8 cellular contexts compared by ENCODE assay signal in genomic region chr3:40452876-40453730, GRCh38. TPM values are rescaled to one million over a fixed set of nuclear protein-coding genes. Genes with fewer than 3 reads are reported as not detected.
DNase-seq lines count a peak whose midpoint lies in the region; ATAC-seq and TF ChIP-seq lines count a peak whose summit lies in the region.

No MANE protein-coding gene starts in this region.

- peak; percentile 92 for DNase-seq in NCI-H146 treated with DMSO at 0.1 percent for 48 hours (lab: John Stamatoyannopoulos, UW; ENCODE audit: unreplicated experiment)
- DNase-seq in T-helper 1 cell, result peak; percentile 93 to 99 (median 94)
- DNase-seq in amygdala (lab: John Stamatoyannopoulos, UW), result peak; percentile 68 to 99 (median 94)
- DNase-seq in left cardiac atrium, result peak; percentile 99
- peak; percentile 94 to 100 (median 98) for DNase-seq in posterior cingulate gyrus
- peak; percentile 89 to 100 for DNase-seq in upper lobe of left lung

- no peak for TF ChIP-seq CTCF in upper lobe of left lung (IDR thresholded peaks at IDR 0.05)

- WGBS in upper lobe of left lung, 2 donors, result 0 to 1% methylated on average over 25 to 41 of the region's 41 CpGs

- H3K4me1 ChIP-seq in upper lobe of left lung, result peaks cover 15 to 29% (median 24%) of the 10 kb centered on the region in 4 donors

- H3K27me3 ChIP-seq in upper lobe of left lung, result no peaks in the 10 kb centered on the region

- H3K4me3 ChIP-seq in upper lobe of left lung, result peak overlapping the region; percentile 57 to 70 (median 62)

- peaks cover 0 to 5% (median 0%) of the 10 kb centered on the region in 4 donors for H3K36me3 ChIP-seq in upper lobe of left lung

- no peaks in the 10 kb centered on the region for H3K9me3 ChIP-seq in upper lobe of left lung

- peak in 1 of 4 donors; percentile 44 for TF ChIP-seq EP300 in upper lobe of left lung (IDR thresholded peaks at IDR 0.05)

- peak overlapping the region; percentile 84 to 94 (median 93) for H3K27ac ChIP-seq in upper lobe of left lung

- TF ChIP-seq POLR2A in GM15510 (IDR thresholded peaks at IDR 0.05; ENCODE audit: borderline replicate concordance, extremely low read depth, insufficient read length), result peak; percentile 70
- TF ChIP-seq POLR2A in upper lobe of left lung (IDR thresholded peaks at IDR 0.05), result peak in 2 of 4 donors; percentile 37 to 78

- intact Hi-C loops in left cardiac atrium (cut with DNase I) (loop anchor here in 1 of 2 donors (10.0 kb wide), 2 partner anchors 128 to 258 kb away; no protein-coding TSS in a partner anchor), posterior cingulate gyrus (cut with DNase I) (loop anchor here (5.0 kb wide), 1 partner anchor 146 kb away; the partner anchor contains the start of gene EIF1B)

- ATAC-seq in HG02884 (IDR thresholded peaks at IDR 0.05; ENCODE audit: unreplicated experiment), result peak; percentile 92
- peak; percentile 96 to 97 for ATAC-seq in left cardiac atrium
- peak; percentile 97 to 99 for ATAC-seq in upper lobe of left lung (ENCODE audit: low FRiP score in 2 of 2)

RNA-seq across cellular contexts. Expression of gene RPL14, which starts 4.0 kb away (rescaled TPM):
- total RNA-seq in left cardiac atrium, result 1,000 to 10,000 TPM; 1,044 to 1,097 TPM
- total RNA-seq in upper lobe of left lung, result 1,000 to 10,000 TPM in 2 of 6 donors, 100 to 1,000 TPM in 4; 173 to 1,676 (median 348) TPM

RNA-seq across cellular contexts. Expression of gene ZNF619, which starts 23.8 kb away (rescaled TPM):
- total RNA-seq in left cardiac atrium (1 to 10 TPM; 3.8 to 4.2 TPM), upper lobe of left lung (10 to 100 TPM in 1 of 6 donors, 1 to 10 TPM in 5; 4.4 to 10.5 (median 5.9) TPM)

RNA-seq across cellular contexts. Expression of gene ZNF620, which starts 52.7 kb away (rescaled TPM):
- 1 to 10 TPM; 2.5 to 3.3 TPM for total RNA-seq in left cardiac atrium
- total RNA-seq in upper lobe of left lung, result 1 to 10 TPM; 2.1 to 9.6 (median 5.3) TPM

Comparison
In these comparisons a context has a peak if more than half of its experiments do, and no peak if none do; other contexts are left out.
1. Peak in every context shown above with its lines: DNase-seq, ATAC-seq, H3K4me3 ChIP-seq and H3K27ac ChIP-seq.